ENCODE assay signal across 12 cellular contexts in the genomic region with DNA sequence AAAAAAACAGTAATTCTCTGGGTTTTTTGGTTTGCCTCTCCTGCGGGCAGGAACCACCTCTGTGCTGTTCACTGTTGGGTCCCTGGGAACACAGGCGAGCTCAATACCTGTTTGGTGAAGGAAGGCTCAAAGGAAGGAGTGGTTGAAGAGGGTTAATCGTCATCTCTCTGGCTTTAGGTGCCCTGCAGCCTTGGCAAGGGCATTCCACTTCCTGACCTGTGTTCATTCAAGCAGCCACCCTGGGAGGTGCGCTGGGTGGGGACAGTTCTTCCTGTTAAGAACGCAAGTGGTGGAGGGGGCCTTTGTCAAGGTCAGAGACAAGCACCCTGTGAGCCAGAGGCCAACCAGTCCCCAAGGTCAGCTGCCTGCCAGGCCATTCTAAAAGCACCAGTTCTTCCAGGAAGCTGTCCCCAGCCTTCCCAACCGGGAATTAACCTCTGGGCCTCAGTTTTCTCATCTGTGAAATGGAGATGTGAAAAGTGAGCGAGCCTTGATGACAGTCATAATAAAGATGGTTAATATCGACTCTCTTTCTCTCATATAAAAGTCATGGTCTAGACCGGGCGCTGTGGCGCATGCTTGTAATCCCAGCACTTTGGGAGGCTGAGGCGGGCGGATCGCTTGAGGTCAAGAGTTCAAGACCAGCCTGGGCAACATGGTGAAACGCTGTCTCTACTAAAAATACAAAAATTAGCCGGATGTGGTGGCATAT. TPM values are rescaled to one million over a fixed set of nuclear protein-coding genes. Genes with fewer than 3 reads are reported as not detected.
A peak's percentile ranks its signal among the peaks of the same experiment; 100 is the strongest.
DNase-seq lines count a peak whose midpoint lies in the region; ATAC-seq, FAIRE-seq and TF ChIP-seq lines count a peak whose summit lies in the region.
"Had no signal": no experiment of that assay in that cellular context is flagged by ENCODE, and none has a peak within 500 bp of the region (broad histone marks: within the 10 kb centered on the region; RNA-seq: fewer than 3 reads in every experiment).

No MANE protein-coding gene starts in this region.

- H3F3A ChIP-seq in MM.1S (ENCODE audit: insufficient read depth, low read length): no peaks in the 10 kb centered on the region

- H3K27ac Mint-ChIP-seq in T-helper 17 cell: peak overlapping the region; percentile 100

- no peaks in the 10 kb centered on the region for H3K36me3 ChIP-seq in duodenal mucosa (ENCODE audit: control insufficient read depth in 1 of 2, insufficient read depth in 2 of 2, low read length in 2 of 2)
- H3K36me3 ChIP-seq in psoas muscle (ENCODE audit: insufficient read depth in 1 of 2, low read depth in 1 of 2): no peaks in the 10 kb centered on the region
- no peaks in the 10 kb centered on the region for H3K36me3 ChIP-seq in MM.1S (replicated peaks; ENCODE audit: insufficient read depth, low read length)

- H3K4me1 ChIP-seq in duodenal mucosa (ENCODE audit: control insufficient read depth in 1 of 2, insufficient read depth in 2 of 2, low read length in 2 of 2): peaks cover 42 to 44% of the 10 kb centered on the region in 2 donors
- H3K4me1 ChIP-seq in psoas muscle: peaks cover 17% of the 10 kb centered on the region
- H3K4me1 ChIP-seq in MM.1S (ENCODE audit: low read length): peaks cover 12% of the 10 kb centered on the region

- H3K27me3 ChIP-seq in duodenal mucosa (ENCODE audit: control insufficient read depth in 1 of 2, insufficient read depth in 2 of 2, low read length in 2 of 2) (no peaks in the 10 kb centered on the region), psoas muscle (ENCODE audit: insufficient read depth in 3 of 3, low read length in 2 of 3) (no peaks in the 10 kb centered on the region), MM.1S (replicated peaks; ENCODE audit: insufficient read depth, low read length) (no peaks in the 10 kb centered on the region)

- no peak for DNase-seq in GM18507 (ENCODE audit: extremely low spot score, insufficient read length, low read depth)
- peak in 1 of 3 donors; percentile 43 for DNase-seq in T-helper 17 cell
- DNase-seq in psoas muscle: no peak
- no peak for DNase-seq in SHP77 (lab: John Stamatoyannopoulos, UW)
- DNase-seq in MM.1S: no peak
- DNase-seq: GF-D8; NCI-H187 treated with DMSO at 0.1 percent for 48 hours; SK-N-SH; stimulated activated CD4-positive, alpha-beta T cell treated with anti-CD3 and anti-CD28 coated beads, Interleukin-2, amount 100 ng/mL, for 48 hours had no signal

- no peak overlapping the region for H3K4me2 ChIP-seq in MM.1S (ENCODE audit: low read depth, low read length)
- H3K4me2 ChIP-seq: SK-N-SH had no signal

- WGBS in psoas muscle, 3 donors: 78 to 84% (median 84%) methylated on average over 16 of the region's 16 CpGs

- intact Hi-C loops in psoas muscle (cut with DNase I): no loop called here

- H3K27ac ChIP-seq in duodenal mucosa (ENCODE audit: low read depth, low read length) (peak overlapping the region; percentile 13), psoas muscle (peak overlapping the region; percentile 55), MM.1S (ENCODE audit: low read length) (no peak overlapping the region)

- H3K4me3 ChIP-seq in duodenal mucosa (ENCODE audit: low read depth in 1 of 2, low read length in 2 of 2) (no peak overlapping the region), psoas muscle (no peak overlapping the region), MM.1S (ENCODE audit: low read length) (no peak overlapping the region)

- H2AFZ ChIP-seq in MM.1S (ENCODE audit: low read length): no peak overlapping the region

- no peaks in the 10 kb centered on the region for H4K20me1 ChIP-seq in MM.1S (ENCODE audit: insufficient read depth, low read length)

- peaks cover 4% of the 10 kb centered on the region for H3K36me3 Mint-ChIP-seq in T-helper 17 cell (ENCODE audit: low read depth)

- H3K4me1 Mint-ChIP-seq in T-helper 17 cell: peaks cover 68% of the 10 kb centered on the region

- H3K9ac ChIP-seq in duodenal mucosa (ENCODE audit: low read depth in 1 of 2, low read length in 2 of 2) (peak overlapping the region in 1 of 2 donors; percentile 32), MM.1S (ENCODE audit: low read length) (no peak overlapping the region)
- H3K9ac ChIP-seq: SK-N-SH had no signal

- H3K79me2 ChIP-seq in MM.1S (ENCODE audit: low read length): no peaks in the 10 kb centered on the region

- peak; percentile 73 for FAIRE-seq in GM18507 (lab: Jason Lieb, UNC)

- TF ChIP-seq CTCF in psoas muscle (IDR thresholded peaks at IDR 0.05) (no peak), MM.1S (IDR thresholded peaks at IDR 0.05; ENCODE audit: low read length) (no peak)

- ATAC-seq in T-helper 17 cell (peak; percentile 10), psoas muscle (no peak), GM21526 (IDR thresholded peaks at IDR 0.05; ENCODE audit: low FRiP score, unreplicated experiment) (no peak), GM21723 (IDR thresholded peaks at IDR 0.05; ENCODE audit: unreplicated experiment) (no peak)

- peak overlapping the region; percentile 98 for H3K4me3 Mint-ChIP-seq in T-helper 17 cell

- no peaks in the 10 kb centered on the region for H3K9me2 ChIP-seq in MM.1S (replicated peaks; ENCODE audit: insufficient read depth, low read length)
- H3K9me2 ChIP-seq: SK-N-SH had no signal

- no peaks in the 10 kb centered on the region for H3K9me3 ChIP-seq in T-helper 17 cell (ENCODE audit: control insufficient read depth, low read length, poor library complexity, severe bottlenecking)
- H3K9me3 ChIP-seq in duodenal mucosa (ENCODE audit: control insufficient read depth in 1 of 2, low read length in 2 of 2): no peaks in the 10 kb centered on the region
- no peaks in the 10 kb centered on the region for H3K9me3 ChIP-seq in psoas muscle
- H3K9me3 ChIP-seq in MM.1S (replicated peaks; ENCODE audit: insufficient read depth, low read length): no peaks in the 10 kb centered on the region
- H3K9me3 ChIP-seq: SK-N-SH had no signal

- no peaks in the 10 kb centered on the region for H3K27me3 Mint-ChIP-seq in T-helper 17 cell

RNA-seq across cellular contexts. Expression of a gene that starts 6.3 kb away (rescaled TPM):
- total RNA-seq in T-helper 17 cell (100 to 1,000 TPM; 121 to 122 TPM), psoas muscle (1 to 10 TPM; 3.3 to 4.8 (median 3.9) TPM)
- 1 to 10 TPM; 1.4 to 4.3 (median 1.6) TPM for polyA plus RNA-seq in psoas muscle

RNA-seq across cellular contexts. Expression of a gene that starts 16.6 kb away (rescaled TPM):
- total RNA-seq in T-helper 17 cell: 10 to 100 TPM; 54.5 to 64.1 TPM
- 10 to 100 TPM in 3 of 4 donors, 1 to 10 TPM in 1; 9.2 to 13.0 (median 11.8) TPM for total RNA-seq in psoas muscle
- polyA plus RNA-seq in psoas muscle: 1 to 10 TPM; 2.8 to 7.5 (median 3.0) TPM

Comparison
In these comparisons a context has a peak if more than half of its experiments do, and no peak if none do; other contexts are left out.
1. RNA of a gene that starts 6.3 kb away (total RNA-seq): 121 to 122 TPM in T-helper 17 cell; 3.3 to 4.8 TPM in psoas muscle; every median in the first group is over 10 times any median in the second.